Comparison of ENCODE assay signal across 18 cellular contexts in genomic region chr5:103364074-103364473, GRCh38.
DNase-seq lines count a peak whose midpoint lies in the region; ATAC-seq, FAIRE-seq and TF ChIP-seq lines count a peak whose summit lies in the region.
"Had no signal": no experiment of that assay in that cellular context is flagged by ENCODE, and none has a peak within 500 bp of the region (broad histone marks: within the 10 kb centered on the region; RNA-seq: fewer than 3 reads in every experiment).

No MANE protein-coding gene starts in this region.

- in situ Hi-C loops in IMR-90 (cut with MboI; ENCODE audit: low sequenced_read_pairs), result no loop called here

- H3K9me1 ChIP-seq in IMR-90 (ENCODE audit: insufficient read depth, low read length), result no peaks in the 10 kb centered on the region

- H3K27me3 ChIP-seq in IMR-90 (ENCODE audit: control insufficient read depth, insufficient read depth, low read length) (no peaks in the 10 kb centered on the region), bronchial epithelial cell (ENCODE audit: control insufficient read depth, insufficient read depth, low read length) (no peaks in the 10 kb centered on the region), MG63 (no peaks in the 10 kb centered on the region; the same call in 1 of the 2 replicates), H9 (ENCODE audit: insufficient read depth, low read length) (no peaks in the 10 kb centered on the region)

- H3K23me2 ChIP-seq in H9 (ENCODE audit: insufficient read length, low read depth, low read length, poor library complexity, severe bottlenecking), result no peaks in the 10 kb centered on the region

- TF ChIP-seq POLR2A in IMR-90 (IDR thresholded peaks at IDR 0.05; ENCODE audit: low read depth, low read length), result no peak

- no peak overlapping the region for H2AK5ac ChIP-seq in IMR-90 (ENCODE audit: low read depth, low read length)
- no peak overlapping the region for H2AK5ac ChIP-seq in H9 (ENCODE audit: insufficient read length, low read length)

- H3K27ac ChIP-seq in IMR-90 (ENCODE audit: insufficient read depth, low read length), result no peak overlapping the region
- H3K27ac ChIP-seq in H9 (ENCODE audit: insufficient read length, low read depth, low read length), result no peak overlapping the region

- DNase-seq in EL (peak; percentile 48), IMR-90 (peak; percentile 32), bronchial epithelial cell (ENCODE audit: low read depth) (peak; percentile 48), mucosa of descending colon (no peak), MG63 (no peak), H9 (no peak), CD14-positive monocyte (ENCODE audit: low spot score) (no peak)
- no peak for DNase-seq in activated CD8-positive, alpha-beta memory T cell treated with anti-CD3 and anti-CD28 coated beads for 24 hours
- DNase-seq: ACHN; CD4-positive, alpha-beta memory T cell; NCI-H1092; NCI-H1694 treated with DMSO at 0.1 percent for 48 hours; NCI-H446 treated with DMSO at 0.1 percent for 48 hours; NCI-H748 treated with DMSO at 0.1 percent for 48 hours; SHP77 treated with DMSO at 0.1 percent for 48 hours had no signal

- H3K18ac ChIP-seq in IMR-90 (ENCODE audit: low read depth, low read length) (no peak overlapping the region), H9 (ENCODE audit: insufficient read length, low read depth, low read length) (no peak overlapping the region)

- H3K9me3 Mint-ChIP-seq in H9 (no peaks in the 10 kb centered on the region), CD14-positive monocyte (peaks cover 0 to 6% (median under 1%) of the 10 kb centered on the region in 7 donors)

- dilution Hi-C loops in IMR-90 (cut with HindIII; ENCODE audit: low sequenced_read_pairs, unreplicated experiment), result no loop called here

- no peak overlapping the region for H3K9ac ChIP-seq in IMR-90 (ENCODE audit: low read depth, low read length)
- H3K9ac ChIP-seq in H9 (ENCODE audit: extremely low read depth, insufficient read length, low read length), result no peak overlapping the region

- no peaks in the 10 kb centered on the region for H3K79me1 ChIP-seq in IMR-90 (ENCODE audit: low read depth in 1 of 2, low read length in 2 of 2)
- no peaks in the 10 kb centered on the region for H3K79me1 ChIP-seq in H9 (ENCODE audit: insufficient read depth, low read depth, low read length, poor library complexity, severe bottlenecking)

- peaks cover 2 to 6% of the 10 kb centered on the region in 2 experiments; a peak in 3 of 4 replicates for H3K4me1 Mint-ChIP-seq in H9
- H3K4me1 Mint-ChIP-seq in CD14-positive monocyte, result no peaks in the 10 kb centered on the region
- H3K4me1 Mint-ChIP-seq: CD4-positive, alpha-beta memory T cell; IgD-negative memory B cell had no signal

- CTCF ChIA-PET in IMR-90 (lab: Yijun Ruan, JAX), result no interaction called here

- no peak overlapping the region for H2AK9ac ChIP-seq in IMR-90 (replicated peaks; ENCODE audit: low read depth, low read length, poor library complexity)

- H4K5ac ChIP-seq in IMR-90 (ENCODE audit: low read depth, low read length), result no peak overlapping the region
- H4K5ac ChIP-seq in H9 (ENCODE audit: insufficient read length, low read depth, low read length), result no peak overlapping the region

- no peaks in the 10 kb centered on the region for H3K79me2 ChIP-seq in H9 (ENCODE audit: insufficient read depth, low read length)

- H3K9me3 ChIP-seq in IMR-90 (ENCODE audit: control insufficient read depth, insufficient read depth, low read length) (no peaks in the 10 kb centered on the region), mucosa of descending colon (no peaks in the 10 kb centered on the region), MG63 (0 out of 2 replicates have a peak, but pooled peaks cover 5% of the 10 kb centered on the region), H9 (ENCODE audit: control insufficient read depth, low read depth, low read length) (no peaks in the 10 kb centered on the region)
- H3K9me3 ChIP-seq: HAP-1 had no signal

- H3K4ac ChIP-seq in IMR-90 (ENCODE audit: low read depth, low read length) (no peak overlapping the region), H9 (ENCODE audit: low read depth, low read length) (no peak overlapping the region)

- no peak overlapping the region for H2BK12ac ChIP-seq in H9 (ENCODE audit: insufficient read length, low read depth, low read length)

- H3K4me1 ChIP-seq in IMR-90 (ENCODE audit: control insufficient read depth, insufficient read depth, low read length), result no peaks in the 10 kb centered on the region; the same call in 1 of the 2 replicates
- no peaks in the 10 kb centered on the region for H3K4me1 ChIP-seq in mucosa of descending colon (ENCODE audit: low read depth)
- H3K4me1 ChIP-seq in H9 (ENCODE audit: insufficient read depth, low read length), result no peaks in the 10 kb centered on the region

- TF ChIP-seq CTCF in IMR-90 (conservative IDR thresholded peaks at IDR 0.05; ENCODE audit: low read depth, low read length) (no peak), bronchial epithelial cell (IDR thresholded peaks at IDR 0.05; ENCODE audit: insufficient read depth, low read length, severe bottlenecking) (no peak), mucosa of descending colon (IDR thresholded peaks at IDR 0.05) (no peak), H9 (conservative IDR thresholded peaks at IDR 0.05) (no peak), CD14-positive monocyte (IDR thresholded peaks at IDR 0.05) (no peak)

- intact Hi-C loops in IMR-90 (cut with micrococcal nuclease) (no loop called here), mucosa of descending colon (cut with DNase I, micrococcal nuclease) (no loop called here), CD14-positive monocyte (cut with micrococcal nuclease) (no loop called here)

- BruUV-seq in IMR-90 (replicated peaks; lab: Mats Ljungman, UMichigan), result no TSS peak

- H3K14ac ChIP-seq in IMR-90 (replicated peaks; ENCODE audit: low read depth, low read length) (no peak overlapping the region), H9 (ENCODE audit: insufficient read depth, low read length) (no peak overlapping the region)

- H3K36me3 ChIP-seq in IMR-90 (ENCODE audit: control insufficient read depth, insufficient read depth, low read length), result no peaks in the 10 kb centered on the region
- no peaks in the 10 kb centered on the region for H3K36me3 ChIP-seq in bronchial epithelial cell (ENCODE audit: control insufficient read depth, insufficient read depth, low read length)
- no peaks in the 10 kb centered on the region for H3K36me3 ChIP-seq in mucosa of descending colon (ENCODE audit: low read depth)
- H3K36me3 ChIP-seq in MG63, result no peaks in the 10 kb centered on the region
- H3K36me3 ChIP-seq: HAP-1 had no signal

- no peak overlapping the region for H3K56ac ChIP-seq in IMR-90 (ENCODE audit: extremely low read depth, insufficient read depth, low read length)
- H3K56ac ChIP-seq in H9 (ENCODE audit: insufficient read length, low read depth, low read length), result no peak overlapping the region

- H3K27ac Mint-ChIP-seq in H9 (no peak overlapping the region; a peak in 1 of 7 replicates), CD14-positive monocyte (no peak overlapping the region)
- H3K27ac Mint-ChIP-seq: IgD-negative memory B cell had no signal

- no peak overlapping the region for H3K23ac ChIP-seq in IMR-90 (ENCODE audit: low read depth, low read length)
- H3K23ac ChIP-seq in H9 (ENCODE audit: insufficient read length, low read depth, low read length), result no peak overlapping the region

- H3K4me3 ChIP-seq in IMR-90 (ENCODE audit: insufficient read depth, low read depth, low read length), result no peak overlapping the region
- no peak overlapping the region for H3K4me3 ChIP-seq in bronchial epithelial cell (ENCODE audit: low read depth, low read length)
- H3K4me3 ChIP-seq in mucosa of descending colon, result no peak overlapping the region
- no peak overlapping the region for H3K4me3 ChIP-seq in MG63
- H3K4me3 ChIP-seq: HAP-1 had no signal

- POLR2A ChIA-PET in IMR-90 (lab: Charles Lee; ENCODE audit: unreplicated experiment), result no interaction called here

- H4K8ac ChIP-seq in IMR-90 (ENCODE audit: low read depth in 2 of 2, low read length in 2 of 2), result no peak overlapping the region
- no peak overlapping the region for H4K8ac ChIP-seq in H9 (replicated peaks; ENCODE audit: insufficient read length, low read depth, low read length)

- H2BK15ac ChIP-seq in IMR-90 (ENCODE audit: low read depth, low read length) (no peak overlapping the region), H9 (ENCODE audit: low read depth, low read length) (no peak overlapping the region)

- H2BK120ac ChIP-seq in IMR-90 (ENCODE audit: low read depth, low read length) (no peak overlapping the region), H9 (ENCODE audit: low read depth, low read length, poor library complexity, severe bottlenecking) (no peak overlapping the region)

- H4K91ac ChIP-seq in IMR-90 (ENCODE audit: insufficient read depth, low read depth, low read length) (no peak overlapping the region), H9 (ENCODE audit: insufficient read length, low read depth, low read length) (no peak overlapping the region)

- no peak for ATAC-seq in IMR-90 (ENCODE audit: low read depth)
- ATAC-seq in mucosa of descending colon, result peak; percentile 27
- ATAC-seq: Panc1 had no signal

- H3K36me3 Mint-ChIP-seq in H9 (ENCODE audit: insufficient read depth in 1 of 3, low read depth in 3 of 3), result no peaks in the 10 kb centered on the region
- H3K36me3 Mint-ChIP-seq in CD14-positive monocyte, result no peaks in the 10 kb centered on the region
- H3K36me3 Mint-ChIP-seq: CD4-positive, alpha-beta memory T cell; IgD-negative memory B cell had no signal

- H3K27me3 Mint-ChIP-seq in H9 (ENCODE audit: low read depth) (no peaks in the 10 kb centered on the region), CD14-positive monocyte (ENCODE audit: low read depth in 3 of 3) (peaks cover 0 to 3% (median 0%) of the 10 kb centered on the region in 3 donors)
- H3K27me3 Mint-ChIP-seq: CD4-positive, alpha-beta memory T cell had no signal

- H2BK20ac ChIP-seq in IMR-90 (ENCODE audit: low read depth, low read length) (no peak overlapping the region), H9 (ENCODE audit: low read depth, low read length, poor library complexity, severe bottlenecking) (no peak overlapping the region)

- 67% methylated on average over 1 of the region's 2 CpGs; no CpG with 5 or more reads in 1 of the 2 experiments for WGBS in IMR-90 (ENCODE audit: extremely low coverage in 2 of 2, insufficient read length in 1 of 2), 2 experiments
- WGBS in H9 (ENCODE audit: extremely low coverage, insufficient read length, low lambda C conversion rate), result no CpG with 5 or more reads among the region's 2 CpGs

- no peak for TF ChIP-seq RAD21 in IMR-90 (IDR thresholded peaks at IDR 0.05; ENCODE audit: low read length)

- H3K4me3 Mint-ChIP-seq in H9 (no peak overlapping the region), CD14-positive monocyte (no peak overlapping the region)
- H3K4me3 Mint-ChIP-seq: CD4-positive, alpha-beta memory T cell; IgD-negative memory B cell had no signal

- no peak for FAIRE-seq in bronchial epithelial cell (lab: Jason Lieb, UNC)

- H3K4me2 ChIP-seq in IMR-90 (ENCODE audit: low read depth, low read length), result no peak overlapping the region
- no peak overlapping the region for H3K4me2 ChIP-seq in H9 (ENCODE audit: insufficient read depth, insufficient read length, low read length)

- H2BK5ac ChIP-seq in IMR-90 (ENCODE audit: low read depth, low read length, poor library complexity, severe bottlenecking) (no peak overlapping the region), H9 (ENCODE audit: insufficient read length, low read length) (no peak overlapping the region)

- H4K20me1 ChIP-seq in IMR-90 (ENCODE audit: insufficient read depth, low read length) (no peaks in the 10 kb centered on the region), H9 (ENCODE audit: control insufficient read depth, insufficient read depth, insufficient read length) (no peaks in the 10 kb centered on the region)

- H3T11ph ChIP-seq in H9 (ENCODE audit: low read length), result no peak overlapping the region

- H2AFZ ChIP-seq in IMR-90 (replicated peaks; ENCODE audit: low read length, poor library complexity) (no peak overlapping the region), H9 (ENCODE audit: low read length) (no peak overlapping the region)

Comparison
In these comparisons a context has a peak if more than half of its experiments do, and no peak if none do; other contexts are left out.
1. DNase-seq: peak in EL (single experiment), IMR-90 (single experiment) and bronchial epithelial cell (single experiment); none in mucosa of descending colon (0 of 3), activated CD8-positive, alpha-beta memory T cell treated with anti-CD3 and anti-CD28 coated beads for 24 hours (single experiment), MG63 (single experiment), H9 (single experiment) and CD14-positive monocyte (single experiment).